10 cellular contexts compared by ENCODE assay signal in the genomic region with DNA sequence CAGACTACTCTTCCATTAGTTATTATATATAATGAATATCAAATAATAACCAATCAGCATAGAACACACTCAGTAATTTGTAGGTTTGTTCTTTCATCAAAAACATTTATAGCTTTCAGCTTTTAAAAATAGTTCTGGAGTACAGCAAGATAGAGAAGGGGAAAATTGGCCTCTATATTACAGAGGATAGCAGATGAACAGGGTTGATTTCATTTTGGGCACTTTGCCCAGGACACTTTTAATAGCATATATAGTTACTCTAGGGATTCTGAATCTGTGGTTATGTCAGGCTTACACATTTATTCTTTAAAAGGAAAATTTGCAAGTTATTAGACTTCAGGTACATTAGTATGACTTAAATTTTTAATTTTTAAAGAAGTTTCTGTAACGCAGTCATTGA. TPM values are rescaled to one million over a fixed set of nuclear protein-coding genes. Genes with fewer than 3 reads are reported as not detected.
DNase-seq lines count a peak whose midpoint lies in the region; ATAC-seq, FAIRE-seq and TF ChIP-seq lines count a peak whose summit lies in the region.
"Had no signal": no experiment of that assay in that cellular context is flagged by ENCODE, and none has a peak within 500 bp of the region (broad histone marks: within the 10 kb centered on the region; RNA-seq: fewer than 3 reads in every experiment).

No MANE protein-coding gene starts in this region.

- H3K4me1 ChIP-seq in Karpas-422 (ENCODE audit: low read length) (peaks cover 21% of the 10 kb centered on the region), pancreas (peaks cover 0 to 5% (median 0%) of the 10 kb centered on the region in 3 donors)

- no peak for ATAC-seq in pancreas
- no peak for ATAC-seq in GM21576 (IDR thresholded peaks at IDR 0.05; ENCODE audit: unreplicated experiment)

- WGBS in pancreas, 2 donors, result 94 to 98% methylated on average over 1 of the region's 1 CpG

- H4K20me1 ChIP-seq in Karpas-422 (ENCODE audit: insufficient read depth, low read depth, low read length), result no peaks in the 10 kb centered on the region

- TF ChIP-seq CTCF in choroid plexus epithelial cell (conservative IDR thresholded peaks at IDR 0.05; ENCODE audit: low read depth, low read length) (no peak), pancreas (IDR thresholded peaks at IDR 0.05) (no peak)

- no peak overlapping the region for H3K4me2 ChIP-seq in Karpas-422 (ENCODE audit: low read depth, low read length, poor library complexity, severe bottlenecking)

- H3K27me3 ChIP-seq in Karpas-422 (ENCODE audit: low read length), result no peaks in the 10 kb centered on the region
- H3K27me3 ChIP-seq in pancreas, result no peaks in the 10 kb centered on the region

- no peaks in the 10 kb centered on the region for H3K9me2 ChIP-seq in Karpas-422 (replicated peaks; ENCODE audit: insufficient read depth, low read length)

- H3K36me3 ChIP-seq in Karpas-422 (ENCODE audit: insufficient read depth, low read length), result no peaks in the 10 kb centered on the region
- no peaks in the 10 kb centered on the region for H3K36me3 ChIP-seq in pancreas

- no peaks in the 10 kb centered on the region for H3K9me3 ChIP-seq in Karpas-422 (ENCODE audit: low read length)
- no peaks in the 10 kb centered on the region for H3K9me3 ChIP-seq in pancreas

- intact Hi-C loops in pancreas (cut with DNase I), result no loop called here

- peak; percentile 5 for FAIRE-seq in pancreas (lab: Jason Lieb, UNC)

- H2AFZ ChIP-seq in Karpas-422 (ENCODE audit: low read length), result no peak overlapping the region

- H3K9ac ChIP-seq in Karpas-422 (ENCODE audit: low read length), result no peak overlapping the region

- DNase-seq in Karpas-422 (peak; percentile 51), NCI-H2227 (lab: John Stamatoyannopoulos, UW; ENCODE audit: unreplicated experiment) (peak; percentile 24), choroid plexus epithelial cell (ENCODE audit: low read depth) (peak; percentile 76), pancreas (no peak)
- DNase-seq in activated effector memory CD4-positive, alpha-beta T cell treated with anti-CD3 and anti-CD28 coated beads, Interleukin-2, amount 50 U/mL, for 16 hours, result no peak
- DNase-seq in activated T-cell treated with anti-CD3 and anti-CD28 coated beads, Interleukin-2, amount 50 U/mL, for 1 hour, result no peak
- DNase-seq in stimulated activated CD4-positive, alpha-beta T cell treated with anti-CD3 and anti-CD28 coated beads, Interleukin-12 subunit alpha, Interleukin-12 subunit beta, amount 100 ng/mL, for 4 hours, result no peak
- DNase-seq: activated CD4-positive, alpha-beta T cell treated with anti-CD3 and anti-CD28 coated beads for 48 hours; SW 1271 had no signal

- H3K27ac ChIP-seq in Karpas-422 (ENCODE audit: low read length) (no peak overlapping the region), pancreas (no peak overlapping the region)

- H3K4me3 ChIP-seq in Karpas-422 (ENCODE audit: low read length) (no peak overlapping the region), choroid plexus epithelial cell (ENCODE audit: low read depth, low read length) (no peak overlapping the region), pancreas (no peak overlapping the region)

- no peaks in the 10 kb centered on the region for H3K79me2 ChIP-seq in Karpas-422 (ENCODE audit: low read length)

RNA-seq across cellular contexts. Expression of a gene that starts 52.6 kb away (rescaled TPM):
- 9.4 and 9.9 TPM in 2 replicates for total RNA-seq in Karpas-422 (2014; rRNA removed; shearing (Covaris generic); ENCODE audit: low replicate concordance)
- 1 to 10 TPM; 2.1 to 5.9 (median 3.4) TPM for total RNA-seq in pancreas
- polyA plus RNA-seq in pancreas, result 1 to 10 TPM; 2.5 to 7.2 TPM

Comparison
In these comparisons a context has a peak if more than half of its experiments do, and no peak if none do; other contexts are left out.
1. DNase-seq: peak in Karpas-422 (single experiment), NCI-H2227 (single experiment) and choroid plexus epithelial cell (single experiment); none in pancreas (0 of 6), activated effector memory CD4-positive, alpha-beta T cell treated with anti-CD3 and anti-CD28 coated beads, Interleukin-2, amount 50 U/mL, for 16 hours (single experiment), activated T-cell treated with anti-CD3 and anti-CD28 coated beads, Interleukin-2, amount 50 U/mL, for 1 hour (single experiment) and stimulated activated CD4-positive, alpha-beta T cell treated with anti-CD3 and anti-CD28 coated beads, Interleukin-12 subunit alpha, Interleukin-12 subunit beta, amount 100 ng/mL, for 4 hours (single experiment).